8 cellular contexts compared by ENCODE assay signal in the genomic region with DNA sequence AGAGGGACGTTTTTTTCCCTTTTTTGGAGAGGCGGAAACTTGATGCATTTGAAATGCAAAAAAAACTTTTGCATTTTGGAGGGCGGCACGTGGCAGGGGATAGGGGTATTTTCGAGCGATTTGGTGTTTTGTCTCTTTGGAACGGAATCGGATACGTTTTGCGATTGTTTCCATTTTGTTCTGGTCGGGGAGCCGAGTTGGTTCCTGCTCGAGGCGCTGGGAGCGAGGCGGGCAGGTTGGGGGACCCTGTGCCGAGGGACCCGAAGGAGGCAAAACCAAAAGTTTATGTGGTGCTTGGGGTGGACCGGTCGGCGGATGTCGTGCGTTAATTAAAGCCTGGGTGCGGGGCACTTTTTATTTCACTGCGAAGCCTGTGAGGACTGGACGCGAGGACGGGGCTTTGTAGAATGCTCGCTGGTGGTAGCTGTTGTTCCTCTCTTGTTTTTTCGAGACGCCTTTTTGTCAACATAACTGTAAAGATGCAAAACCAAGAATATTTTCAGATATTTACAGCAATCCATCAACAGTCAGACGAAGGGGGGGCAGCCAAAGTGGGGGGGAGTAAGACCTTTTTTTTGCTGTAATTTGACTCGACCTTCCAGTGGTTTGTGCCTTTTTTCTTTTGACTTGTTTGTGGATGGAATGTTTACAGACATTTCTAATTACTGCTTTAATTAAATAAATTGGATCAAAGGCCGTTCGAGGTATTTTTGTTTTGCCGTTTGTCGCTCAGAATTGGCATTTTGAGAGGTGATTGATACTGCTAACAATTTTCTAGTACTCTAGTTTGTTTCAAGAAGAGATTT. TPM values are rescaled to one million over a fixed set of nuclear protein-coding genes. Genes with fewer than 3 reads are reported as not detected.
DNase-seq lines count a peak whose midpoint lies in the region; TF ChIP-seq lines count a peak whose summit lies in the region.

No MANE protein-coding gene starts in this region.

- 0 to 1% (median 0%) methylated on average over 37 of the region's 37 CpGs for WGBS in stomach, 5 donors

- H3K27me3 ChIP-seq in muscle layer of duodenum (ENCODE audit: low read depth, low read length) (no peaks in the 10 kb centered on the region), stomach (no peaks in the 10 kb centered on the region)

- TF ChIP-seq EP300 in stomach (IDR thresholded peaks at IDR 0.05) = no peak

- TF ChIP-seq POLR2A in stomach (IDR thresholded peaks at IDR 0.05) = no peak

- H3K4me1 ChIP-seq in muscle layer of duodenum (ENCODE audit: control insufficient read depth in 1 of 2, insufficient read depth in 2 of 2, low read length in 2 of 2) = peaks cover 15 to 47% of the 10 kb centered on the region in 2 donors
- peaks cover 40 to 59% (median 49%) of the 10 kb centered on the region in 4 donors for H3K4me1 ChIP-seq in stomach

- TF ChIP-seq CTCF in HFF-Myc (IDR thresholded peaks at IDR 0.05; ENCODE audit: low read depth, low read length, missing control alignments) = no peak
- TF ChIP-seq CTCF in epithelial cell of proximal tubule (conservative IDR thresholded peaks at IDR 0.05; ENCODE audit: low read depth, low read length) = no peak
- TF ChIP-seq CTCF in stomach (IDR thresholded peaks at IDR 0.05) = no peak

- no peaks in the 10 kb centered on the region for H3K9me3 ChIP-seq in muscle layer of duodenum (ENCODE audit: control insufficient read depth in 1 of 2, low read length in 2 of 2)
- no peaks in the 10 kb centered on the region for H3K9me3 ChIP-seq in stomach

- peaks cover 26 to 27% of the 10 kb centered on the region in 2 donors for H3K36me3 ChIP-seq in muscle layer of duodenum (ENCODE audit: control insufficient read depth in 1 of 2, insufficient read depth in 2 of 2, low read length in 2 of 2)
- peaks cover 24 to 40% (median 33%) of the 10 kb centered on the region in 4 donors for H3K36me3 ChIP-seq in stomach

- H3K4me3 ChIP-seq in HFF-Myc (replicated peaks; ENCODE audit: low read depth, low read length) (peak overlapping the region; percentile 78), epithelial cell of proximal tubule (ENCODE audit: low read depth, low read length) (peak overlapping the region; percentile 60), muscle layer of duodenum (ENCODE audit: low read depth in 1 of 2, low read length in 2 of 2) (peak overlapping the region; percentile 91 to 96), stomach (peak overlapping the region; percentile 64 to 88 (median 78))

- DNase-seq in DMS153 treated with DMSO at 0.1 percent for 48 hours (lab: John Stamatoyannopoulos, UW; ENCODE audit: unreplicated experiment) (peak; percentile 47), DMS153 (lab: John Stamatoyannopoulos, UW) (no peak), HFF-Myc (ENCODE audit: extremely low read depth, low read depth) (no peak), NCI-H2227 treated with DMSO at 0.1 percent for 48 hours (lab: John Stamatoyannopoulos, UW) (peak; percentile 78), activated T-cell treated with anti-CD3 and anti-CD28 coated beads for 1 hour (ENCODE audit: low read depth) (peak; percentile 30), epithelial cell of proximal tubule (ENCODE audit: low read depth) (no peak), stomach (peak; percentile 44)

- peak overlapping the region; percentile 100 for H3K27ac ChIP-seq in muscle layer of duodenum (ENCODE audit: low read length)
- peak overlapping the region; percentile 98 to 100 (median 100) for H3K27ac ChIP-seq in stomach

- intact Hi-C loops in stomach (cut with DNase I; ENCODE audit: low total_unique reads) = no loop called here

RNA-seq across cellular contexts. Expression of a gene that starts 1.0 kb away (rescaled TPM):
- 464 and 548 TPM in 2 replicates for total RNA-seq in epithelial cell of proximal tubule
- 100 to 1,000 TPM in 3 of 5 donors, 10 to 100 TPM in 2; 30.7 to 541 (median 237) TPM for total RNA-seq in stomach
- polyA plus RNA-seq in stomach = 100 to 1,000 TPM; 754 to 995 (median 822) TPM

Comparison
In these comparisons a context has a peak if more than half of its experiments do, and no peak if none do; other contexts are left out.
1. DNase-seq: peak in DMS153 treated with DMSO at 0.1 percent for 48 hours (single experiment), NCI-H2227 treated with DMSO at 0.1 percent for 48 hours (single experiment), activated T-cell treated with anti-CD3 and anti-CD28 coated beads for 1 hour (single experiment) and stomach (single experiment); none in DMS153 (single experiment), HFF-Myc (single experiment) and epithelial cell of proximal tubule (single experiment).
2. Peak in every context shown above with its lines, with median percentiles within 50 percentile points of each other: H3K4me3 ChIP-seq.